Comparison of ENCODE assay signal across 9 cellular contexts in genomic region chr14:28756896-28757570, GRCh38. TPM values are rescaled to one million over a fixed set of nuclear protein-coding genes. Genes with fewer than 3 reads are reported as not detected.
A peak's percentile ranks its signal among the peaks of the same experiment; 100 is the strongest.
DNase-seq lines count a peak whose midpoint lies in the region; ATAC-seq, FAIRE-seq and TF ChIP-seq lines count a peak whose summit lies in the region.
"Had no signal": no experiment of that assay in that cellular context is flagged by ENCODE, and none has a peak within 500 bp of the region (broad histone marks: within the 10 kb centered on the region; RNA-seq: fewer than 3 reads in every experiment).

No MANE protein-coding gene starts in this region.

- H3K9ac ChIP-seq in keratinocyte (ENCODE audit: control insufficient read depth, extremely low read depth, insufficient read depth, low read length), result no peak overlapping the region

- peak overlapping the region; percentile 36 for H3K4me2 ChIP-seq in keratinocyte (ENCODE audit: control insufficient read depth, extremely low read depth, insufficient read depth, low read depth, low read length)

- dilution Hi-C loops in keratinocyte (cut with MboI; ENCODE audit: extremely low pct_ligation_motif_present, low sequenced_read_pairs), result loop anchor here (25.0 kb wide), 1 partner anchor 780 kb away; no protein-coding TSS in a partner anchor

- no peaks in the 10 kb centered on the region for H3K9me1 ChIP-seq in keratinocyte (ENCODE audit: control insufficient read depth, extremely low read depth, insufficient read depth, low read length)

- in situ Hi-C loops in HAP-1 (cut with MboI; ENCODE audit: low sequenced_read_pairs), result loop anchor here (10.0 to 25.0 kb wide), 4 partner anchors 778 to 1680 kb away; no protein-coding TSS in a partner anchor

- no peak overlapping the region for H3K4me3 Mint-ChIP-seq in stimulated activated naive CD8-positive, alpha-beta T cell treated with anti-CD3 and anti-CD28 coated beads, Interleukin-15, amount 100 ng/mL, for 72 hours
- H3K4me3 Mint-ChIP-seq: naive thymus-derived CD8-positive, alpha-beta T cell had no signal

- FAIRE-seq in keratinocyte (lab: Jason Lieb, UNC), result peak; percentile 20

- no peak overlapping the region for H2AFZ ChIP-seq in keratinocyte (ENCODE audit: control insufficient read depth, low read length)

- peaks cover 77% of the 10 kb centered on the region for H3K27me3 Mint-ChIP-seq in stimulated activated naive CD8-positive, alpha-beta T cell treated with anti-CD3 and anti-CD28 coated beads, Interleukin-15, amount 100 ng/mL, for 72 hours

- H3K9me3 Mint-ChIP-seq in stimulated activated naive CD8-positive, alpha-beta T cell treated with anti-CD3 and anti-CD28 coated beads, Interleukin-15, amount 100 ng/mL, for 72 hours, result peaks cover 8 to 9% of the 10 kb centered on the region in 2 donors

- no peak for ATAC-seq in GM18870 (IDR thresholded peaks at IDR 0.05; ENCODE audit: unreplicated experiment)
- no peak for ATAC-seq in stimulated activated naive CD8-positive, alpha-beta T cell treated with anti-CD3 and anti-CD28 coated beads, Interleukin-15, amount 100 ng/mL, for 72 hours
- ATAC-seq: naive thymus-derived CD8-positive, alpha-beta T cell had no signal

- DNase-seq in AG04449 (ENCODE audit: low read depth, low spot score), result no peak
- peak; percentile 75 to 79 for DNase-seq in HAP-1 (ENCODE audit: low spot score in 2 of 2)
- DNase-seq in WERI-Rb-1, result peak; percentile 46
- DNase-seq in keratinocyte (ENCODE audit: low read depth, low spot score), result no peak
- no peak for DNase-seq in stimulated activated naive CD8-positive, alpha-beta T cell treated with anti-CD3 and anti-CD28 coated beads, Interleukin-15, amount 100 ng/mL, for 72 hours
- no peak for DNase-seq in NCI-H1436 (lab: John Stamatoyannopoulos, UW)
- no peak for DNase-seq in central memory CD4-positive, alpha-beta T cell
- DNase-seq: naive thymus-derived CD8-positive, alpha-beta T cell had no signal

- no peak overlapping the region for H3K4me3 ChIP-seq in AG04449 (ENCODE audit: low read depth, low read length)
- H3K4me3 ChIP-seq in HAP-1, result peak overlapping the region; percentile 23
- no peak overlapping the region for H3K4me3 ChIP-seq in WERI-Rb-1 (ENCODE audit: low read depth, low read length)
- H3K4me3 ChIP-seq in keratinocyte (ENCODE audit: control insufficient read depth in 2 of 3, extremely low read depth in 1 of 3, insufficient read depth in 2 of 3, low read depth in 1 of 3, low read length in 3 of 3), result no peak overlapping the region

- no peaks in the 10 kb centered on the region for H3K9me3 ChIP-seq in HAP-1
- H3K9me3 ChIP-seq in WERI-Rb-1 (ENCODE audit: severe bottlenecking), result no peaks in the 10 kb centered on the region
- no peaks in the 10 kb centered on the region for H3K9me3 ChIP-seq in keratinocyte (ENCODE audit: control insufficient read depth, low read depth, low read length)

- no peaks in the 10 kb centered on the region for H3K79me2 ChIP-seq in keratinocyte (ENCODE audit: control insufficient read depth, insufficient read depth, low read length)

- peak overlapping the region in 1 of 2 donors; percentile 13 for H3K27ac Mint-ChIP-seq in stimulated activated naive CD8-positive, alpha-beta T cell treated with anti-CD3 and anti-CD28 coated beads, Interleukin-15, amount 100 ng/mL, for 72 hours
- H3K27ac Mint-ChIP-seq: naive thymus-derived CD8-positive, alpha-beta T cell had no signal

- no peaks in the 10 kb centered on the region for H3K4me1 Mint-ChIP-seq in stimulated activated naive CD8-positive, alpha-beta T cell treated with anti-CD3 and anti-CD28 coated beads, Interleukin-15, amount 100 ng/mL, for 72 hours

- CTCF ChIA-PET in AG04449 (lab: Yijun Ruan, JAX), result interaction anchor here (1.0 to 7.3 kb wide), 26 partner anchors 9 to 1757 kb away, joined by 3 to 93 read pairs (median 4); no protein-coding TSS in a partner anchor

- TF ChIP-seq CTCF in AG04449 (IDR thresholded peaks at IDR 0.05; ENCODE audit: insufficient read depth, low read length, missing control alignments), result peak; percentile 65
- peak; percentile 59 for TF ChIP-seq CTCF in WERI-Rb-1 (IDR thresholded peaks at IDR 0.05; ENCODE audit: low read depth, low read length)
- peak; percentile 70 to 77 (median 75) for TF ChIP-seq CTCF in keratinocyte (optimal IDR thresholded peaks at IDR 0.05 in 1 of 3, IDR thresholded peaks at IDR 0.05 in 1 of 3, conservative IDR thresholded peaks at IDR 0.05 in 1 of 3; ENCODE audit: extremely low read depth in 1 of 3, insufficient read depth in 2 of 3, low read length in 3 of 3)

- POLR2A ChIA-PET in AG04449 (lab: Yijun Ruan, JAX), result no interaction called here

- H4K20me1 ChIP-seq in keratinocyte (ENCODE audit: control insufficient read depth, extremely low read depth, insufficient read depth, low read length), result peaks cover 5% of the 10 kb centered on the region

- H3K27ac ChIP-seq in WERI-Rb-1 (no peak overlapping the region), keratinocyte (ENCODE audit: control insufficient read depth, insufficient read depth, low read length) (no peak overlapping the region)

- H3K27me3 ChIP-seq in HAP-1 (ENCODE audit: low read depth), result peaks cover 2% of the 10 kb centered on the region; the same call in 1 of the 2 replicates
- no peaks in the 10 kb centered on the region for H3K27me3 ChIP-seq in WERI-Rb-1 (ENCODE audit: insufficient read depth, low read depth, severe bottlenecking)
- H3K27me3 ChIP-seq in keratinocyte (ENCODE audit: control insufficient read depth, extremely low read depth, insufficient read depth, low read length), result peaks cover 75% of the 10 kb centered on the region

- H3K4me1 ChIP-seq in HAP-1, result peaks cover 16% of the 10 kb centered on the region
- peaks cover 7% of the 10 kb centered on the region for H3K4me1 ChIP-seq in keratinocyte (ENCODE audit: control insufficient read depth, extremely low read depth, insufficient read depth, low read length)

- no peaks in the 10 kb centered on the region; the same call in none of the 2 replicates for H3K36me3 ChIP-seq in HAP-1 (replicated peaks)
- H3K36me3 ChIP-seq in WERI-Rb-1, result no peaks in the 10 kb centered on the region
- no peaks in the 10 kb centered on the region for H3K36me3 ChIP-seq in keratinocyte (ENCODE audit: control insufficient read depth in 2 of 2, extremely low read depth in 1 of 2, insufficient read depth in 2 of 2, low read length in 2 of 2)

RNA-seq across cellular contexts. Expression of gene FOXG1, which starts 9.6 kb away (rescaled TPM):
- not detected in 3 replicates for polyA plus RNA-seq in keratinocyte
- not detected for polyA plus RNA-seq in keratinocyte (2011; ENCODE audit: low read depth)
- polyA plus RNA-seq in keratinocyte (2011; cell fraction: cytosol; rRNA removed), result not detected in 2 replicates
- not detected in 2 replicates for polyA plus RNA-seq in keratinocyte (2011; cell fraction: nucleus; rRNA removed)
- polyA plus RNA-seq in keratinocyte (2012; ENCODE audit: low replicate concordance), result not detected in 2 replicates
- polyA minus RNA-seq in keratinocyte, result not detected in 3 replicates
- not detected for polyA minus RNA-seq in keratinocyte (2011; cell fraction: cytosol; rRNA and poly(A)+ RNA removed)
- polyA minus RNA-seq in keratinocyte (2011; cell fraction: nucleus; rRNA and poly(A)+ RNA removed), result not detected in 2 replicates
- polyA plus RNA-seq: naive thymus-derived CD8-positive, alpha-beta T cell had no signal

Comparison
In these comparisons a context has a peak if more than half of its experiments do, and no peak if none do; other contexts are left out.
1. DNase-seq: peak in HAP-1 (2 of 2) and WERI-Rb-1 (single experiment); none in AG04449 (single experiment), keratinocyte (single experiment), stimulated activated naive CD8-positive, alpha-beta T cell treated with anti-CD3 and anti-CD28 coated beads, Interleukin-15, amount 100 ng/mL, for 72 hours (0 of 2), NCI-H1436 (single experiment) and central memory CD4-positive, alpha-beta T cell (single experiment).
2. Peak in every context shown above with its lines, with median percentiles within 50 percentile points of each other: CTCF ChIP-seq.